Comparison of ENCODE assay signal across 8 cellular contexts in the genomic region with DNA sequence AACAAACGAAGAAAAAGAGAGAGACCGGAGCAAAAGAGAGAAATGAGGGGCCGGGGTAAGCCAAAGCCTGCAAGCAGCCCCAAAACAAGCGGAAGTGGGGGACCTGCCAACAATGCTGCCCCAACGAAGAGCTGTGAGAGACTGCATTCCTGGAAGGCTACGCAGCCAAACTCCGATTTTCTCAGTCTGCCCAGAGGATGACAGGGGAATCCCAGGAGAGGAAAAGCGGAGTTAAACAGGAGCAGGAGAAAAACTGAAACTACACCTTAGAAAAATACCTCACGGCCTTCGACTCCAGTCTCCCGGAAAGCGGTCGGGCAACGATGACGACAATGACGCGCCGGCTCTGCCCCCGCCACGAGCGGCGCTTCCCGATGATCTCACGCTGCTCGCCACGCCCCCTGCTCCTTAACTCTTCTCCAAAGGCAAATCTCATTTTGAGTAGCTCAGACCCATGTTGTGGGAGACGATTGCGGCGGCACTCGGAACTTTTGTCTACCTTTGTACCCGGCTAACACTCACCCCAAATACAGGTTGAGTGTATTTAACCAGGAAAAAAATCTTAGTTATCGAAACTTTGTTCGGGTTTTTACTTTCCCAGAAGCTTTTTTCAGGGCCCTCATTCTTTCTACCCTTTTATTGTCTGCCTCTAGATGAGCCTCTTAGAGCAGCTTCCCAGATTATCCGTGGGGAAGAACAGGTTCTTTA. TPM values are rescaled to one million over a fixed set of nuclear protein-coding genes. Genes with fewer than 3 reads are reported as not detected.
A peak's percentile ranks its signal among the peaks of the same experiment; 100 is the strongest.
DNase-seq lines count a peak whose midpoint lies in the region; ATAC-seq, FAIRE-seq and TF ChIP-seq lines count a peak whose summit lies in the region.

A gene with protein sequence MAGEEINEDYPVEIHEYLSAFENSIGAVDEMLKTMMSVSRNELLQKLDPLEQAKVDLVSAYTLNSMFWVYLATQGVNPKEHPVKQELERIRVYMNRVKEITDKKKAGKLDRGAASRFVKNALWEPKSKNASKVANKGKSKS (minus strand): TSS at position 325 of the 708 bp plus-strand sequence. CDS start 15,694 bp downstream, outside the sequence.

- H3K4me1 Mint-ChIP-seq in activated T-cell treated with anti-CD3 and anti-CD28 coated beads, Interleukin-2, amount 50 U/mL, for 72 hours (ENCODE audit: low read depth), result peaks cover 37% of the 10 kb centered on the region

- no peaks in the 10 kb centered on the region for H3K36me3 Mint-ChIP-seq in activated T-cell treated with anti-CD3 and anti-CD28 coated beads, Interleukin-2, amount 50 U/mL, for 72 hours (ENCODE audit: insufficient read depth in 2 of 2)

- peak in 3 of 4 donors; percentile 52 to 69 (median 63) for TF ChIP-seq POLR2A in esophagus squamous epithelium (IDR thresholded peaks at IDR 0.05)

- FAIRE-seq in RCC 7860 (lab: Jason Lieb, UNC), result peak; percentile 57

- H3K36me3 ChIP-seq in KOPT-K1 (ENCODE audit: insufficient read depth, low read length), result no peaks in the 10 kb centered on the region
- no peaks in the 10 kb centered on the region for H3K36me3 ChIP-seq in esophagus squamous epithelium

- H3K9me3 Mint-ChIP-seq in activated T-cell treated with anti-CD3 and anti-CD28 coated beads, Interleukin-2, amount 50 U/mL, for 72 hours, result no peaks in the 10 kb centered on the region

- H3K27ac ChIP-seq in KOPT-K1 (ENCODE audit: low read depth, low read length, poor library complexity, severe bottlenecking) (peak within 1 kb of the TSS; percentile 85), esophagus squamous epithelium (peak within 1 kb of the TSS; percentile 90 to 96 (median 94))

- H3K27me3 Mint-ChIP-seq in activated T-cell treated with anti-CD3 and anti-CD28 coated beads, Interleukin-2, amount 50 U/mL, for 72 hours (ENCODE audit: low read depth), result peaks cover 5% of the 10 kb centered on the region

- 0 to 1% methylated on average over 22 to 34 of the region's 34 CpGs for WGBS in esophagus squamous epithelium, 2 donors

- peak in 2 of 6 experiments; percentile 2 to 43 for TF ChIP-seq CTCF in esophagus squamous epithelium (IDR thresholded peaks at IDR 0.05)

- peak within 1 kb of the TSS; percentile 89 to 97 for H3K4me3 Mint-ChIP-seq in activated T-cell treated with anti-CD3 and anti-CD28 coated beads, Interleukin-2, amount 50 U/mL, for 72 hours

- H3K27me3 ChIP-seq in esophagus squamous epithelium, result no peaks in the 10 kb centered on the region

- intact Hi-C loops in esophagus squamous epithelium (cut with DNase I), result no loop called here

- ATAC-seq in GM21737 (IDR thresholded peaks at IDR 0.05; ENCODE audit: unreplicated experiment), result peak; percentile 95
- peak; percentile 97 to 99 for ATAC-seq in activated T-cell treated with anti-CD3 and anti-CD28 coated beads, Interleukin-2, amount 50 U/mL, for 72 hours (replicated peaks in 1 of 2)

- no peaks in the 10 kb centered on the region for H3K9me3 ChIP-seq in KOPT-K1 (ENCODE audit: insufficient read depth, low read length, poor library complexity, severe bottlenecking)
- H3K9me3 ChIP-seq in esophagus squamous epithelium, result no peaks in the 10 kb centered on the region

- peak within 1 kb of the TSS; percentile 98 for H3K27ac Mint-ChIP-seq in activated T-cell treated with anti-CD3 and anti-CD28 coated beads, Interleukin-2, amount 50 U/mL, for 72 hours

- peak within 1 kb of the TSS; percentile 77 to 89 (median 86) for H3K4me3 ChIP-seq in esophagus squamous epithelium

- DNase-seq in DMS53 treated with DMSO at 0.1 percent for 48 hours (lab: John Stamatoyannopoulos, UW; ENCODE audit: unreplicated experiment) (peak; percentile 85), RCC 7860 (ENCODE audit: low spot score) (peak; percentile 75), esophagus squamous epithelium (lab: John Stamatoyannopoulos, UW) (peak; percentile 56), myocyte (ENCODE audit: low read depth) (peak; percentile 92)
- peak; percentile 95 to 96 for DNase-seq in activated T-cell treated with anti-CD3 and anti-CD28 coated beads, Interleukin-2, amount 50 U/mL, for 72 hours
- peak; percentile 79 to 87 for DNase-seq in stimulated activated CD8-positive, alpha-beta memory T cell treated with anti-CD3 and anti-CD28 coated beads, Interleukin-7, amount 100 ng/mL, for 48 hours (ENCODE audit: extremely low read depth in 1 of 2, low read depth in 1 of 2)

- peaks cover 10 to 51% (median 23%) of the 10 kb centered on the region in 3 donors for H3K4me1 ChIP-seq in esophagus squamous epithelium

RNA-seq across cellular contexts. Expression of the gene that starts here (rescaled TPM):
- 10 to 100 TPM; 22.5 to 26.9 TPM for total RNA-seq in activated T-cell treated with anti-CD3 and anti-CD28 coated beads, Interleukin-2, amount 50 U/mL, for 72 hours
- 10 to 100 TPM; 12.4 to 44.6 (median 29.2) TPM for total RNA-seq in esophagus squamous epithelium
- total RNA-seq in myocyte, result 26.8 and 48.7 TPM in 2 replicates
- polyA plus RNA-seq in myocyte (2012), result 21.9 TPM

Comparison
In these comparisons a context has a peak if more than half of its experiments do, and no peak if none do; other contexts are left out.
1. Peak in every context shown above with its lines: DNase-seq, ATAC-seq, H3K4me3 ChIP-seq and H3K27ac ChIP-seq.